In genomic region chr4:102789317-102789717, GRCh38 we compare ENCODE assay signal across 1 cellular context.
A peak's percentile ranks its signal among the peaks of the same experiment; 100 is the strongest.
TF ChIP-seq lines count a peak whose summit lies in the region.

No MANE protein-coding gene starts in this region.

TF ChIP-seq in SK-N-SH treated with all-trans-retinoic acid at 6 μM for 48 hours, 23 proteins besides CTCF, POLR2A, EP300 and RAD21 (continued from another document):
- TF ChIP-seq BACH2 (CRISPR knock-in tag; IDR thresholded peaks at IDR 0.05; ENCODE audit: borderline replicate concordance) = peak; percentile 66; the same call in 1 of the 2 replicates
- no peak for TF ChIP-seq TCF4 (CRISPR knock-in tag; IDR thresholded peaks at IDR 0.05; ENCODE audit: borderline replicate concordance)
- no peak for TF ChIP-seq CSDC2 (CRISPR knock-in tag; IDR thresholded peaks at IDR 0.05)
TF ChIP-seq in SK-N-SH treated with all-trans-retinoic acid at 6 μM for 48 hours: peak in this region for 3.
